In the genomic region with DNA sequence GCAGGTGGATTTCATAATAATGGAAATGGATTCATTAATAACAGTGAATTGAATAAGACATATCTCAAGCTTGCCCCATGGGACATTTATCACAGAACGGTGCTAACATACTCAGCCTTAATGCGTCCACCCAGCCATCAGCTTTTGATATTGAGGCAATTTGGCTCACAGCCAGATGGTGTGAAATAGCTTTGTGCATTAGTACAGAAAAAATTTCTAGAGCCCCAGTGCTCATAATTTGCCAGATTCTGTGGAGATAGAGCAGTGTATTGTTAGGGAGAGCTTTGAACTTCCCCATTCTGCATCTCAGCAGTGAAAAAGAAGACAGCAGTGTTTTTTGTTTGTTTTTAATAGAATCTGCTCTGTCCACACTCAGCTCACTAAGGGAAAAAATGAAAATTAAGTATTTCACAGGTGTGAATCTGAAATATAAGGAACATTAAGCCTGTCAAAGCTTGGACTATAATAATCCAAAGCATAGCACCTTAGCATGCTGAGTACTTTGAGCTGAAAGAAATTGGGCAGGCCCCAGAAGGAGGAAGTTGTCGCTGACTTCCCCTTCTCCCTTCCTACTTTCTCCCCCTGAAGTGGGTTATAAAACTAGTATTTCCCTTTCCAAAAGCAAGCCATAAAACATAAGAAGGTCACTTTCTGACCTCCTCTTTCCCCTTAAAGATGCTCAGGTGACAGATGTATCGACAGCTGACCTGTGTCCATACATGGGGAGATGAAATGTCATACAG, we compare ENCODE assay signal across 25 cellular contexts.
DNase-seq lines count a peak whose midpoint lies in the region; TF ChIP-seq lines count a peak whose summit lies in the region.
"Had no signal": no experiment of that assay in that cellular context is flagged by ENCODE, and none has a peak within 500 bp of the region (broad histone marks: within the 10 kb centered on the region; RNA-seq: fewer than 3 reads in every experiment).

No MANE protein-coding gene starts in this region.

- H3K27ac Mint-ChIP-seq in activated naive CD8-positive, alpha-beta T cell treated with anti-CD3 and anti-CD28 coated beads for 36 hours: no peak overlapping the region

- H3K9me3 Mint-ChIP-seq in activated naive CD8-positive, alpha-beta T cell treated with anti-CD3 and anti-CD28 coated beads for 36 hours: no peaks in the 10 kb centered on the region
- H3K9me3 Mint-ChIP-seq: activated T-cell treated with anti-CD3 and anti-CD28 coated beads, Interleukin-2, amount 50 U/mL, for 4 hours had no signal

- no peak overlapping the region for H3K4me3 Mint-ChIP-seq in activated naive CD8-positive, alpha-beta T cell treated with anti-CD3 and anti-CD28 coated beads for 36 hours
- H3K4me3 Mint-ChIP-seq: activated T-cell treated with anti-CD3 and anti-CD28 coated beads, Interleukin-2, amount 50 U/mL, for 4 hours had no signal

- DNase-seq in NCI-H82 (lab: John Stamatoyannopoulos, UW): peak; percentile 4
- DNase-seq in NCI-H82 treated with DMSO at 0.1 percent for 48 hours (lab: John Stamatoyannopoulos, UW; ENCODE audit: unreplicated experiment): no peak
- DNase-seq in NB4 (ENCODE audit: low read depth): peak; percentile 21
- DNase-seq in SKM-1 treated with dmso at 0.1 percent for 144 hours (lab: John Stamatoyannopoulos, UW; ENCODE audit: unreplicated experiment): peak; percentile 26
- peak; percentile 10 for DNase-seq in medulla oblongata (ENCODE audit: extremely low spot score)
- DNase-seq in activated CD4-positive, CD25-positive, alpha-beta regulatory T cell treated with anti-CD3 and anti-CD28 coated beads, Interleukin-2, amount 50 U/mL, for 72 hours: no peak
- no peak for DNase-seq in NCI-H2081 (lab: John Stamatoyannopoulos, UW)
- no peak for DNase-seq in activated naive CD8-positive, alpha-beta T cell treated with anti-CD3 and anti-CD28 coated beads for 36 hours
- DNase-seq: activated CD4-positive, alpha-beta T cell treated with anti-CD3 and anti-CD28 coated beads for 48 hours; activated T-cell treated with anti-CD3 and anti-CD28 coated beads, Interleukin-2, amount 50 U/mL, for 4 hours; BE2C; body of pancreas; cerebellar nuclear complex; dorsolateral prefrontal cortex; H7; mesenchymal stem cell; NCI-H2107; NCI-H446 treated with DMSO at 0.1 percent for 48 hours; posterior cingulate gyrus; right lobe of liver; stimulated activated CD4-positive, alpha-beta T cell treated with anti-CD3 and anti-CD28 coated beads, Interleukin-4, amount 100 ng/mL, for 1 hour; T-helper 2 cell; upper lobe of right lung had no signal

- H3K4me3 ChIP-seq in NB4 (ENCODE audit: low read depth, low read length): no peak overlapping the region
- H3K4me3 ChIP-seq: body of pancreas, dorsolateral prefrontal cortex, gastroesophageal sphincter, right lobe of liver, SK-N-MC, upper lobe of right lung had no signal

- H3K27me3 Mint-ChIP-seq in activated naive CD8-positive, alpha-beta T cell treated with anti-CD3 and anti-CD28 coated beads for 36 hours: no peaks in the 10 kb centered on the region

- no peak for TF ChIP-seq CTCF in NB4 (IDR thresholded peaks at IDR 0.05; ENCODE audit: low read depth, low read length)

- TF ChIP-seq POLR2A in NB4 (IDR thresholded peaks at IDR 0.05; ENCODE audit: extremely low read depth, insufficient read length): no peak

- H3K36me3 Mint-ChIP-seq in activated naive CD8-positive, alpha-beta T cell treated with anti-CD3 and anti-CD28 coated beads for 36 hours: no peaks in the 10 kb centered on the region

- H3K4me1 Mint-ChIP-seq in activated naive CD8-positive, alpha-beta T cell treated with anti-CD3 and anti-CD28 coated beads for 36 hours: no peaks in the 10 kb centered on the region

Comparison
In these comparisons a context has a peak if more than half of its experiments do, and no peak if none do; other contexts are left out.
1. DNase-seq: peak in NCI-H82 (single experiment), NB4 (single experiment), SKM-1 treated with dmso at 0.1 percent for 144 hours (single experiment) and medulla oblongata (single experiment); none in NCI-H82 treated with DMSO at 0.1 percent for 48 hours (single experiment), activated CD4-positive, CD25-positive, alpha-beta regulatory T cell treated with anti-CD3 and anti-CD28 coated beads, Interleukin-2, amount 50 U/mL, for 72 hours (single experiment), NCI-H2081 (0 of 2) and activated naive CD8-positive, alpha-beta T cell treated with anti-CD3 and anti-CD28 coated beads for 36 hours (single experiment).